In genomic region chr14:90382491-90383125, GRCh38 we compare ENCODE assay signal across 7 cellular contexts. TPM values are rescaled to one million over a fixed set of nuclear protein-coding genes. Genes with fewer than 3 reads are reported as not detected.
DNase-seq lines count a peak whose midpoint lies in the region; ATAC-seq and TF ChIP-seq lines count a peak whose summit lies in the region.

No MANE protein-coding gene starts in this region.

- no peak for TF ChIP-seq POLR2A in GM18505 (IDR thresholded peaks at IDR 0.05; ENCODE audit: borderline replicate concordance, extremely low read depth, insufficient read depth, insufficient read length)

- no peaks in the 10 kb centered on the region for H3K36me3 Mint-ChIP-seq in naive B cell

- H3K4me3 ChIP-seq in fibroblast of lung (replicated peaks in 1 of 4; ENCODE audit: control extremely low read depth in 1 of 4, insufficient read depth in 1 of 4, low read depth in 3 of 4, low read length in 4 of 4): peak overlapping the region; percentile 66 to 91 (median 86)

- H3K27me3 ChIP-seq in fibroblast of lung (ENCODE audit: control insufficient read depth, insufficient read depth, low read length): no peaks in the 10 kb centered on the region

- H3K9me3 Mint-ChIP-seq in naive B cell: no peaks in the 10 kb centered on the region

- no peaks in the 10 kb centered on the region for H3K79me2 ChIP-seq in fibroblast of lung (ENCODE audit: control insufficient read depth, insufficient read depth, low read length)

- H3K9me3 ChIP-seq in fibroblast of lung (ENCODE audit: control insufficient read depth, insufficient read depth, low read depth, low read length): no peaks in the 10 kb centered on the region

- no peaks in the 10 kb centered on the region for H3K27me3 Mint-ChIP-seq in naive B cell

- no peak overlapping the region for H3K27ac Mint-ChIP-seq in naive B cell

- H3K4me1 ChIP-seq in fibroblast of lung (ENCODE audit: control insufficient read depth, extremely low read depth, insufficient read depth, low read length): peaks cover 14% of the 10 kb centered on the region

- H4K20me1 ChIP-seq in fibroblast of lung (ENCODE audit: control insufficient read depth, extremely low read depth, insufficient read depth, low read length): no peaks in the 10 kb centered on the region

- TF ChIP-seq CTCF in fibroblast of lung (conservative IDR thresholded peaks at IDR 0.05 in 1 of 2, IDR thresholded peaks at IDR 0.05 in 1 of 2; ENCODE audit: low read depth in 1 of 2, low read length in 2 of 2): no peak

- H3K27ac ChIP-seq in fibroblast of lung (ENCODE audit: insufficient read depth, low read length): peak overlapping the region; percentile 100

- peak overlapping the region; percentile 96 for H3K4me2 ChIP-seq in fibroblast of lung (ENCODE audit: extremely low read depth, insufficient read depth, low read length)

- H2AFZ ChIP-seq in fibroblast of lung (ENCODE audit: low read length): peak overlapping the region; percentile 68

- H3K4me3 Mint-ChIP-seq in naive B cell: no peak overlapping the region

- peaks cover 0 to 9% (median 0%) of the 10 kb centered on the region in 3 donors for H3K4me1 Mint-ChIP-seq in naive B cell

- H3K36me3 ChIP-seq in fibroblast of lung (ENCODE audit: control insufficient read depth, insufficient read depth, low read length): no peaks in the 10 kb centered on the region

- DNase-seq in NCI-H446 treated with DMSO at 0.1 percent for 48 hours (lab: John Stamatoyannopoulos, UW) (peak; percentile 51), activated T-cell treated with anti-CD3 and anti-CD28 coated beads for 4 hours (peak; percentile 71), fibroblast of lung (ENCODE audit: low read depth in 2 of 2) (peak; percentile 78 to 86), naive B cell (no peak)
- peak; percentile 75 for DNase-seq in stimulated activated naive CD4-positive, alpha-beta T cell treated with Interleukin-2 at 50 U/mL for 16 hours (lab: John Stamatoyannopoulos, UW)

- peak overlapping the region; percentile 96 for H3K9ac ChIP-seq in fibroblast of lung (ENCODE audit: insufficient read depth, low read length)

- ATAC-seq in GM18505 (IDR thresholded peaks at IDR 0.05; ENCODE audit: unreplicated experiment) (peak; percentile 27), HG02943 (IDR thresholded peaks at IDR 0.05; ENCODE audit: low read depth, unreplicated experiment) (peak; percentile 25), naive B cell (ENCODE audit: low read depth in 2 of 2) (peak; percentile 21 to 22)

RNA-seq across cellular contexts. Expression of gene CALM1, which starts 14.2 kb away (rescaled TPM):
- total RNA-seq in fibroblast of lung: 269 and 632 TPM in 2 replicates
- polyA plus RNA-seq in fibroblast of lung: 620 and 700 TPM in 2 replicates
- 339 and 423 TPM in 2 replicates for polyA plus RNA-seq in fibroblast of lung (2012)
- 38.2 and 45.4 TPM in 2 replicates for polyA minus RNA-seq in fibroblast of lung (ENCODE audit: low replicate concordance)
- 1,000 to 10,000 TPM; 1,004 to 1,312 (median 1,081) TPM for polyA plus RNA-seq in naive B cell (ENCODE audit: low read depth in 6 of 6)

RNA-seq across cellular contexts. Expression of gene NRDE2, which starts 50.9 kb away (rescaled TPM):
- 9.2 and 9.7 TPM in 2 replicates for total RNA-seq in fibroblast of lung
- polyA plus RNA-seq in fibroblast of lung (6.3 and 7.0 TPM in 2 replicates), naive B cell (ENCODE audit: low read depth in 6 of 6) (10 to 100 TPM in 5 of 6 donors, 1 to 10 TPM in 1; 9.9 to 21.0 (median 15.2) TPM)
- polyA plus RNA-seq in fibroblast of lung (2012): 7.6 and 8.7 TPM in 2 replicates
- 9.4 and 11.1 TPM in 2 replicates for polyA minus RNA-seq in fibroblast of lung (ENCODE audit: low replicate concordance)
